ENCODE assay signal across 10 cellular contexts in genomic region chr3:182967218-182968204, GRCh38. TPM values are rescaled to one million over a fixed set of nuclear protein-coding genes. Genes with fewer than 3 reads are reported as not detected.
DNase-seq lines count a peak whose midpoint lies in the region; ATAC-seq, FAIRE-seq and TF ChIP-seq lines count a peak whose summit lies in the region.
"Had no signal": no experiment of that assay in that cellular context is flagged by ENCODE, and none has a peak within 500 bp of the region (broad histone marks: within the 10 kb centered on the region; RNA-seq: fewer than 3 reads in every experiment).

No MANE protein-coding gene starts in this region.

- no peak for TF ChIP-seq POLR2A in H54 (IDR thresholded peaks at IDR 0.05; ENCODE audit: low read depth, low read length)

- no peaks in the 10 kb centered on the region for H4K20me1 ChIP-seq in Karpas-422 (ENCODE audit: insufficient read depth, low read depth, low read length)

- no peaks in the 10 kb centered on the region for H3K27me3 Mint-ChIP-seq in memory B cell
- H3K27me3 Mint-ChIP-seq: brain had no signal

- peaks cover 97% of the 10 kb centered on the region for H3K79me2 ChIP-seq in Karpas-422 (ENCODE audit: low read length)

- ATAC-seq in GM18870 (IDR thresholded peaks at IDR 0.05; ENCODE audit: unreplicated experiment) (peak; percentile 47), memory B cell (ENCODE audit: low read depth) (peak; percentile 63)

- peak overlapping the region; percentile 22 for H3K27ac Mint-ChIP-seq in memory B cell

- peak overlapping the region; percentile 6 for H3K4me3 ChIP-seq in Karpas-422 (ENCODE audit: low read length)

- no peaks in the 10 kb centered on the region for H3K27me3 ChIP-seq in Karpas-422 (ENCODE audit: low read length)

- H3K9ac ChIP-seq in Karpas-422 (ENCODE audit: low read length): peak overlapping the region; percentile 1; the same call in 1 of the 2 replicates

- H3K9me3 Mint-ChIP-seq in memory B cell: no peaks in the 10 kb centered on the region
- H3K9me3 Mint-ChIP-seq: brain had no signal

- no peak overlapping the region for H2AFZ ChIP-seq in Karpas-422 (ENCODE audit: low read length)

- peak overlapping the region; percentile 74 for H3K27ac ChIP-seq in Karpas-422 (ENCODE audit: low read length)
- no peak overlapping the region for H3K27ac ChIP-seq in caudate nucleus (ENCODE audit: low read depth, low read length)
- H3K27ac ChIP-seq: RWPE1 had no signal

- no peaks in the 10 kb centered on the region for H3K9me2 ChIP-seq in Karpas-422 (replicated peaks; ENCODE audit: insufficient read depth, low read length)

- DNase-seq in H54 (ENCODE audit: insufficient read length, low spot score): no peak
- peak; percentile 64 for DNase-seq in Karpas-422
- no peak for DNase-seq in memory B cell (ENCODE audit: low spot score in 2 of 2)
- no peak for DNase-seq in cortex of kidney (lab: John Stamatoyannopoulos, UW)
- no peak for DNase-seq in NCI-H2081 (lab: John Stamatoyannopoulos, UW)
- DNase-seq in caudate nucleus (lab: John Stamatoyannopoulos, UW): no peak
- no peak for DNase-seq in 8988T

- peaks cover 32% of the 10 kb centered on the region for H3K4me1 Mint-ChIP-seq in memory B cell

- H3K4me3 Mint-ChIP-seq in memory B cell: peak overlapping the region; percentile 42
- H3K4me3 Mint-ChIP-seq: brain had no signal

- FAIRE-seq in H54 (lab: Jason Lieb, UNC): peak; percentile 92

- H3K9me3 ChIP-seq in Karpas-422 (ENCODE audit: low read length): no peaks in the 10 kb centered on the region

- H3K36me3 ChIP-seq in Karpas-422 (ENCODE audit: insufficient read depth, low read length): peaks cover 24% of the 10 kb centered on the region

- H3K4me1 ChIP-seq in Karpas-422 (ENCODE audit: low read length): peaks cover 56% of the 10 kb centered on the region

- peaks cover 5% of the 10 kb centered on the region for H3K36me3 Mint-ChIP-seq in memory B cell

- peak overlapping the region; percentile 45 for H3K4me2 ChIP-seq in Karpas-422 (ENCODE audit: low read depth, low read length, poor library complexity, severe bottlenecking)

RNA-seq across cellular contexts. Expression of gene DCUN1D1, which starts 12.8 kb away (rescaled TPM):
- 24.1 and 70.1 TPM in 2 replicates for total RNA-seq in Karpas-422 (2014; rRNA removed; shearing (Covaris generic); ENCODE audit: low replicate concordance)
